In genomic region chr4:75180790-75181776, GRCh38 we compare ENCODE assay signal across 9 cellular contexts.
DNase-seq lines count a peak whose midpoint lies in the region; ATAC-seq and TF ChIP-seq lines count a peak whose summit lies in the region.
"Had no signal": no experiment of that assay in that cellular context is flagged by ENCODE, and none has a peak within 500 bp of the region (broad histone marks: within the 10 kb centered on the region; RNA-seq: fewer than 3 reads in every experiment).

No MANE protein-coding gene starts in this region.

- no peaks in the 10 kb centered on the region for H4K20me1 ChIP-seq in HCT116 (ENCODE audit: insufficient read depth)

- peaks cover 12 to 16% of the 10 kb centered on the region in 2 experiments for H3K4me1 ChIP-seq in HCT116 (ENCODE audit: control insufficient read depth in 1 of 2, insufficient read depth in 2 of 2, low read length in 2 of 2)

- no peaks in the 10 kb centered on the region for H3K79me2 ChIP-seq in HCT116 (ENCODE audit: insufficient read depth, low read length)

- H2AFZ ChIP-seq in HCT116 (ENCODE audit: low read depth, low read length, poor library complexity, severe bottlenecking): peak overlapping the region; percentile 29

- no peaks in the 10 kb centered on the region for H3K9me3 ChIP-seq in HCT116 (ENCODE audit: control insufficient read depth in 1 of 2, insufficient read depth in 1 of 2, low read depth in 1 of 2, low read length in 2 of 2)

- peak overlapping the region; percentile 23 for H3K4me3 ChIP-seq in GM12865 (ENCODE audit: low read depth, low read length)
- H3K4me3 ChIP-seq in HCT116 (replicated peaks in 1 of 2; ENCODE audit: low read depth in 1 of 2, low read length in 2 of 2): no peak overlapping the region
- H3K4me3 ChIP-seq in dorsolateral prefrontal cortex: no peak overlapping the region
- H3K4me3 ChIP-seq: HAP-1 had no signal

- H3K9me2 ChIP-seq in HCT116 (ENCODE audit: insufficient read depth): no peaks in the 10 kb centered on the region

- no TSS peak for BruUV-seq in HCT116 (replicated peaks; lab: Mats Ljungman, UMichigan)

- CTCF ChIA-PET in HCT116 (lab: Charles Lee): no interaction called here

- RAD21 ChIA-PET in HCT116 (lab: Charles Lee; ENCODE audit: low non-redundant PET in 1 of 2, low total read pairs in 2 of 2, uncharacterized antibody in 2 of 2, unreplicated experiment in 2 of 2): no interaction called here

- DNase-seq in GM12865 (ENCODE audit: low read depth): peak; percentile 82
- DNase-seq in HCT116 (ENCODE audit: low read depth, low spot score): no peak
- DNase-seq in M059J (ENCODE audit: low read depth): peak; percentile 79
- peak; percentile 15 for DNase-seq in kidney tubule cell (ENCODE audit: low spot score)
- no peak for DNase-seq in erythroblast (lab: John Stamatoyannopoulos, UW)
- DNase-seq in NCI-H510A (lab: John Stamatoyannopoulos, UW): no peak
- DNase-seq in dorsolateral prefrontal cortex: no peak
- no peak for DNase-seq in retina

- H3K27ac ChIP-seq in HCT116 (ENCODE audit: low read depth, low read length) (0 out of 2 replicates have a peak overlapping the region, but pooled peaks have one; percentile 5), dorsolateral prefrontal cortex (no peak overlapping the region)

- no peaks in the 10 kb centered on the region for H3K36me3 ChIP-seq in HCT116 (ENCODE audit: control insufficient read depth in 1 of 2, insufficient read depth in 2 of 2, low read length in 2 of 2)
- H3K36me3 ChIP-seq: HAP-1 had no signal

- TF ChIP-seq CTCF in GM12865 (IDR thresholded peaks at IDR 0.05; ENCODE audit: insufficient read depth, low read depth, low read length, missing control alignments): no peak
- no peak for TF ChIP-seq CTCF in HCT116 (IDR thresholded peaks at IDR 0.05 in 2 of 3, conservative IDR thresholded peaks at IDR 0.05 in 1 of 3; ENCODE audit: borderline replicate concordance in 1 of 3, insufficient read depth in 1 of 3, low read depth in 2 of 3, low read length in 2 of 3)
- TF ChIP-seq CTCF in dorsolateral prefrontal cortex (IDR thresholded peaks at IDR 0.05 in 54 of 56, conservative IDR thresholded peaks at IDR 0.05 in 2 of 56; ENCODE audit: low read depth in 1 of 56, partially characterized antibody in 56 of 56): no peak

- peak; percentile 79 for ATAC-seq in HCT116

- TF ChIP-seq RAD21 in HCT116 (IDR thresholded peaks at IDR 0.05; ENCODE audit: low read depth): no peak

- peak overlapping the region; percentile 45 for H3K4me2 ChIP-seq in HCT116 (ENCODE audit: low read length)

- intact Hi-C loops in HCT116 (cut with micrococcal nuclease) (no loop called here), dorsolateral prefrontal cortex (cut with DNase I) (no loop called here)

- no peak for TF ChIP-seq POLR2A in HCT116 (IDR thresholded peaks at IDR 0.05; ENCODE audit: borderline replicate concordance, extremely low read depth, insufficient read depth, insufficient read length)
- no peak for TF ChIP-seq POLR2A in erythroblast (IDR thresholded peaks at IDR 0.05; ENCODE audit: low read length)

- POLR2A ChIA-PET in HCT116 (lab: Charles Lee): no interaction called here

- peak overlapping the region; percentile 19; the same call in 1 of the 2 replicates for H3K9ac ChIP-seq in HCT116 (ENCODE audit: low read length)

- H3K27me3 ChIP-seq in HCT116 (ENCODE audit: insufficient read depth, low read length): no peaks in the 10 kb centered on the region
- no peaks in the 10 kb centered on the region for H3K27me3 ChIP-seq in dorsolateral prefrontal cortex

TF ChIP-seq in HCT116, 20 proteins besides CTCF, POLR2A, EP300 and RAD21:
- TF ChIP-seq EGR1 (IDR thresholded peaks at IDR 0.05; ENCODE audit: low read depth) (peak; percentile 59), SIN3A (IDR thresholded peaks at IDR 0.05; ENCODE audit: low read depth) (no peak)

Comparison
In these comparisons a context has a peak if more than half of its experiments do, and no peak if none do; other contexts are left out.
1. DNase-seq: peak in GM12865 (single experiment), M059J (single experiment) and kidney tubule cell (single experiment); none in HCT116 (single experiment), erythroblast (0 of 2), NCI-H510A (single experiment), dorsolateral prefrontal cortex (0 of 10) and retina (single experiment).